Comparison of ENCODE assay signal across 22 cellular contexts in genomic region chr13:96821971-96822370, GRCh38.
A peak's percentile ranks its signal among the peaks of the same experiment; 100 is the strongest.
DNase-seq lines count a peak whose midpoint lies in the region; ATAC-seq and TF ChIP-seq lines count a peak whose summit lies in the region.
"Had no signal": no experiment of that assay in that cellular context is flagged by ENCODE, and none has a peak within 500 bp of the region (broad histone marks: within the 10 kb centered on the region; RNA-seq: fewer than 3 reads in every experiment).

No MANE protein-coding gene starts in this region.

- H3K9me3 ChIP-seq in BE2C: no peaks in the 10 kb centered on the region
- no peaks in the 10 kb centered on the region for H3K9me3 ChIP-seq in fibroblast of lung (ENCODE audit: control insufficient read depth, insufficient read depth, low read depth, low read length)
- H3K9me3 ChIP-seq in thoracic aorta: no peaks in the 10 kb centered on the region
- H3K9me3 ChIP-seq: MG63 had no signal

- no peak overlapping the region for H3K27ac ChIP-seq in fibroblast of lung (ENCODE audit: insufficient read depth, low read length)
- peak overlapping the region; percentile 10 to 13 for H3K27ac ChIP-seq in thoracic aorta
- H3K27ac ChIP-seq: C4-2B had no signal

- H3K4me1 ChIP-seq in BE2C (peaks cover 6% of the 10 kb centered on the region), fibroblast of lung (ENCODE audit: control insufficient read depth, extremely low read depth, insufficient read depth, low read length) (no peaks in the 10 kb centered on the region), thoracic aorta (ENCODE audit: control insufficient read depth in 1 of 2, low read depth in 2 of 2) (peaks cover 5 to 40% of the 10 kb centered on the region in 2 donors)

- H3K4me3 ChIP-seq in BE2C (ENCODE audit: low read depth, low read length) (no peak overlapping the region), fibroblast of lung (replicated peaks in 1 of 4; ENCODE audit: control extremely low read depth in 1 of 4, insufficient read depth in 1 of 4, low read depth in 3 of 4, low read length in 4 of 4) (no peak overlapping the region), thoracic aorta (no peak overlapping the region)
- H3K4me3 ChIP-seq: MG63 had no signal

- peak overlapping the region; percentile 5 for H2AFZ ChIP-seq in fibroblast of lung (ENCODE audit: low read length)

- ATAC-seq in thoracic aorta (ENCODE audit: insufficient number of reproducible peaks, low FRiP score, low read depth): no peak
- ATAC-seq: T-cell had no signal

- peak; percentile 26 for DNase-seq in BE2C
- peak; percentile 75 for DNase-seq in OCI-M1 (lab: John Stamatoyannopoulos, UW)
- DNase-seq in fibroblast of lung (ENCODE audit: low read depth in 2 of 2): no peak
- no peak for DNase-seq in thoracic aorta (ENCODE audit: low spot score)
- no peak for DNase-seq in activated CD8-positive, alpha-beta memory T cell treated with anti-CD3 and anti-CD28 coated beads, Interleukin-2, amount 50 U/mL, for 48 hours
- no peak for DNase-seq in COLO668 (lab: John Stamatoyannopoulos, UW; ENCODE audit: unreplicated experiment)
- DNase-seq in NCI-H1417 (lab: John Stamatoyannopoulos, UW): no peak
- DNase-seq: Calu3; CD8-positive, alpha-beta memory T cell; DMS79 treated with DMSO at 0.1 percent for 48 hours; GF-D8; H7; KBM-7; MG63; NCI-H1694 treated with DMSO at 0.1 percent for 48 hours; NCI-H2081; NCI-H226; NCI-H510A; NCI-H69; SIG-M5; T-cell had no signal

- TF ChIP-seq CTCF in BE2C (IDR thresholded peaks at IDR 0.05; ENCODE audit: low read depth, low read length) (no peak), fibroblast of lung (conservative IDR thresholded peaks at IDR 0.05 in 1 of 2, IDR thresholded peaks at IDR 0.05 in 1 of 2; ENCODE audit: low read depth in 1 of 2, low read length in 2 of 2) (no peak), thoracic aorta (IDR thresholded peaks at IDR 0.05) (no peak)

- H3K27me3 ChIP-seq in BE2C (no peaks in the 10 kb centered on the region), fibroblast of lung (ENCODE audit: control insufficient read depth, insufficient read depth, low read length) (no peaks in the 10 kb centered on the region), thoracic aorta (replicated peaks; ENCODE audit: insufficient read depth) (no peaks in the 10 kb centered on the region)
- H3K27me3 ChIP-seq: MG63 had no signal

- no peaks in the 10 kb centered on the region for H3K79me2 ChIP-seq in fibroblast of lung (ENCODE audit: control insufficient read depth, insufficient read depth, low read length)

- H3K36me3 ChIP-seq in BE2C (no peaks in the 10 kb centered on the region), fibroblast of lung (ENCODE audit: control insufficient read depth, insufficient read depth, low read length) (no peaks in the 10 kb centered on the region), thoracic aorta (no peaks in the 10 kb centered on the region)
- H3K36me3 ChIP-seq: MG63 had no signal

- H4K20me1 ChIP-seq in fibroblast of lung (ENCODE audit: control insufficient read depth, extremely low read depth, insufficient read depth, low read length): no peaks in the 10 kb centered on the region

- H3K9ac ChIP-seq in fibroblast of lung (ENCODE audit: insufficient read depth, low read length): no peak overlapping the region

- H3K4me2 ChIP-seq in fibroblast of lung (ENCODE audit: extremely low read depth, insufficient read depth, low read length): no peak overlapping the region

Comparison
In these comparisons a context has a peak if more than half of its experiments do, and no peak if none do; other contexts are left out.
1. DNase-seq: peak in BE2C (single experiment) and OCI-M1 (single experiment); none in fibroblast of lung (0 of 2), thoracic aorta (single experiment), activated CD8-positive, alpha-beta memory T cell treated with anti-CD3 and anti-CD28 coated beads, Interleukin-2, amount 50 U/mL, for 48 hours (single experiment), COLO668 (single experiment) and NCI-H1417 (0 of 3).